9 cellular contexts compared by ENCODE assay signal in genomic region chr12:130568041-130568440, GRCh38.
"Had no signal": no experiment of that assay in that cellular context is flagged by ENCODE, and none has a peak within 500 bp of the region (broad histone marks: within the 10 kb centered on the region; RNA-seq: fewer than 3 reads in every experiment).

No MANE protein-coding gene starts in this region.

- H3K4me1 ChIP-seq: HAP-1 had no signal

- H3K9me3 ChIP-seq: HAP-1 had no signal

- FAIRE-seq: K562 had no signal

- H3K36me3 ChIP-seq: HAP-1 had no signal

- H3K4me3 ChIP-seq: GM23248, HAP-1, K562 had no signal

- H2AFZ ChIP-seq: GM23248 had no signal

- ATAC-seq: K562 had no signal

- H3K9ac ChIP-seq: GM23248 had no signal

- DNase-seq: GM23248, GOT3, H7, IMR-90, Kasumi-1, KG1 had no signal

- H3K27ac ChIP-seq: GM23248, HL-60 had no signal
